In genomic region chr6:136783495-136784270, GRCh38 we compare ENCODE assay signal across 8 cellular contexts. TPM values are rescaled to one million over a fixed set of nuclear protein-coding genes. Genes with fewer than 3 reads are reported as not detected.
DNase-seq lines count a peak whose midpoint lies in the region; ATAC-seq, FAIRE-seq and TF ChIP-seq lines count a peak whose summit lies in the region.

No MANE protein-coding gene starts in this region.

- H3K4me1 ChIP-seq in Loucy (ENCODE audit: insufficient read depth, low read length, poor library complexity, severe bottlenecking) (peaks cover 40% of the 10 kb centered on the region), thoracic aorta (ENCODE audit: control insufficient read depth in 1 of 2, low read depth in 2 of 2) (peaks cover 68 to 93% of the 10 kb centered on the region in 2 donors), suprapubic skin (peaks cover 51% of the 10 kb centered on the region)

- intact Hi-C loops in dorsolateral prefrontal cortex (cut with DNase I): no loop called here

- peak; percentile 84 for FAIRE-seq in GM12891 (lab: Jason Lieb, UNC)

- TF ChIP-seq CTCF in Loucy (conservative IDR thresholded peaks at IDR 0.05; ENCODE audit: low read length): no peak
- no peak for TF ChIP-seq CTCF in dorsolateral prefrontal cortex (IDR thresholded peaks at IDR 0.05 in 54 of 56, conservative IDR thresholded peaks at IDR 0.05 in 2 of 56; ENCODE audit: low read depth in 1 of 56, partially characterized antibody in 56 of 56)
- TF ChIP-seq CTCF in thoracic aorta (IDR thresholded peaks at IDR 0.05): no peak
- no peak for TF ChIP-seq CTCF in suprapubic skin (IDR thresholded peaks at IDR 0.05)

- H3K27me3 ChIP-seq in Loucy (ENCODE audit: insufficient read depth, low read length, poor library complexity, severe bottlenecking): no peaks in the 10 kb centered on the region
- H3K27me3 ChIP-seq in dorsolateral prefrontal cortex: no peaks in the 10 kb centered on the region
- H3K27me3 ChIP-seq in thoracic aorta (replicated peaks; ENCODE audit: insufficient read depth): no peaks in the 10 kb centered on the region
- no peaks in the 10 kb centered on the region for H3K27me3 ChIP-seq in suprapubic skin

- H3K79me2 ChIP-seq in Loucy (ENCODE audit: insufficient read depth, low read length): no peaks in the 10 kb centered on the region

- H4K20me1 ChIP-seq in Loucy (ENCODE audit: insufficient read depth, low read length, poor library complexity, severe bottlenecking): no peaks in the 10 kb centered on the region

- H3K4me2 ChIP-seq in Loucy (ENCODE audit: low read depth, low read length, poor library complexity, severe bottlenecking): peak overlapping the region; percentile 72

- H3K36me3 ChIP-seq in Loucy (ENCODE audit: insufficient read depth, low read length) (no peaks in the 10 kb centered on the region), thoracic aorta (no peaks in the 10 kb centered on the region), suprapubic skin (no peaks in the 10 kb centered on the region)

- no peaks in the 10 kb centered on the region; the same call in 1 of the 2 replicates for H3F3A ChIP-seq in Loucy (ENCODE audit: low read depth)

- peak overlapping the region; percentile 59 for H3K9ac ChIP-seq in Loucy (ENCODE audit: low read depth, low read length, poor library complexity, severe bottlenecking)

- H3K4me3 ChIP-seq in Loucy (ENCODE audit: low read length, poor library complexity, severe bottlenecking) (peak overlapping the region; percentile 67), dorsolateral prefrontal cortex (peak overlapping the region in 41 of 59 donors; percentile 2 to 85 (median 26)), thoracic aorta (peak overlapping the region; percentile 56), suprapubic skin (no peak overlapping the region)

- no peaks in the 10 kb centered on the region for H3K9me2 ChIP-seq in Loucy (replicated peaks; ENCODE audit: low read depth, low read length)

- no peak for TF ChIP-seq EP300 in suprapubic skin (IDR thresholded peaks at IDR 0.05)

- no peak for TF ChIP-seq POLR2A in GM12891 (IDR thresholded peaks at IDR 0.05; ENCODE audit: low read depth, low read length)
- no peak for TF ChIP-seq POLR2A in suprapubic skin (IDR thresholded peaks at IDR 0.05)

- H3K27ac ChIP-seq in dorsolateral prefrontal cortex: peak overlapping the region in 41 of 59 donors; percentile 3 to 81 (median 44)
- peak overlapping the region in 1 of 2 donors; percentile 97 for H3K27ac ChIP-seq in thoracic aorta
- H3K27ac ChIP-seq in suprapubic skin: no peak overlapping the region

- DNase-seq in GM12891 (ENCODE audit: insufficient read length, low spot score) (no peak), dorsolateral prefrontal cortex (no peak), thoracic aorta (ENCODE audit: low spot score) (no peak), NCI-H526 (lab: John Stamatoyannopoulos, UW) (no peak), suprapubic skin (ENCODE audit: low spot score in 2 of 2) (no peak)
- DNase-seq in stimulated activated naive CD4-positive, alpha-beta T cell (lab: John Stamatoyannopoulos, UW): no peak

- ATAC-seq in GM21717 (IDR thresholded peaks at IDR 0.05; ENCODE audit: unreplicated experiment) (peak; percentile 66), thoracic aorta (ENCODE audit: insufficient number of reproducible peaks, low FRiP score, low read depth) (no peak)

- peak overlapping the region; percentile 83 for H2AFZ ChIP-seq in Loucy (ENCODE audit: low read length)

- WGBS in suprapubic skin: 80% methylated on average over 7 of the region's 9 CpGs

- H3K9me3 ChIP-seq in Loucy (ENCODE audit: insufficient read depth, low read depth, low read length) (no peaks in the 10 kb centered on the region), thoracic aorta (no peaks in the 10 kb centered on the region), suprapubic skin (no peaks in the 10 kb centered on the region)

TF ChIP-seq in GM12891, 5 proteins besides CTCF, POLR2A, EP300 and RAD21:
- peak; percentile 86 for TF ChIP-seq PAX5 (IDR thresholded peaks at IDR 0.05; ENCODE audit: insufficient read depth, low read length, severe bottlenecking)
- TF ChIP-seq TAF1 (IDR thresholded peaks at IDR 0.05; ENCODE audit: low read depth, low read length): no peak
- TF ChIP-seq SPI1 (IDR thresholded peaks at IDR 0.05; ENCODE audit: low read depth, low read length): peak; percentile 95
- no peak for TF ChIP-seq POLR2AphosphoS5 (IDR thresholded peaks at IDR 0.05; ENCODE audit: low read depth, low read length)
- TF ChIP-seq POU2F2 (IDR thresholded peaks at IDR 0.05; ENCODE audit: low read depth, low read length): no peak

RNA-seq across cellular contexts. Expression of gene MAP3K5, which starts 8.6 kb away (rescaled TPM):
- polyA plus RNA-seq in GM12891 (2012; ENCODE audit: low read depth, missing spikeins): 15.0 TPM
- 10 to 100 TPM; 26.2 to 70.0 (median 45.3) TPM for total RNA-seq in dorsolateral prefrontal cortex
- total RNA-seq in thoracic aorta: 100 to 1,000 TPM in 1 of 2 donors, 10 to 100 TPM in 1; 73.6 to 101 TPM
- 10 to 100 TPM; 19.4 to 36.1 (median 21.1) TPM for total RNA-seq in suprapubic skin

RNA-seq across cellular contexts. Expression of gene PEX7, which starts 38.7 kb away (rescaled TPM):
- polyA plus RNA-seq in GM12891 (2012; ENCODE audit: low read depth, missing spikeins): 6.8 TPM
- total RNA-seq in dorsolateral prefrontal cortex: 10 to 100 TPM in 7 of 120 experiments, 1 to 10 TPM in 113; 2.1 to 11.5 (median 7.1) TPM
- 1 to 10 TPM; 7.6 TPM for total RNA-seq in thoracic aorta
- 10 to 100 TPM in 2 of 4 donors, 1 to 10 TPM in 2; 4.3 to 21.2 (median 12.4) TPM for total RNA-seq in suprapubic skin
